In genomic region chr15:67167131-67167530, GRCh38 we compare ENCODE assay signal across 18 cellular contexts.
A peak's percentile ranks its signal among the peaks of the same experiment; 100 is the strongest.
DNase-seq lines count a peak whose midpoint lies in the region; ATAC-seq, FAIRE-seq and TF ChIP-seq lines count a peak whose summit lies in the region.
"Had no signal": no experiment of that assay in that cellular context is flagged by ENCODE, and none has a peak within 500 bp of the region (broad histone marks: within the 10 kb centered on the region; RNA-seq: fewer than 3 reads in every experiment).

No MANE protein-coding gene starts in this region.

- WGBS in A549 (ENCODE audit: missing lambda C conversion rate) = 84% methylated on average over 3 of the region's 3 CpGs
- no CpG with 5 or more reads among the region's 3 CpGs for WGBS in neuronal stem cell (ENCODE audit: extremely low coverage in 2 of 2, insufficient read length in 2 of 2, insufficient replicate concordance in 1 of 2), 2 donors
- 78 to 100% (median 97%) methylated on average over 2 to 3 of the region's 3 CpGs for WGBS in adrenal gland, 4 donors

- H3K27ac Mint-ChIP-seq in Caco-2 (ENCODE audit: unreplicated experiment) (peak overlapping the region; percentile 48), chondrocyte (ENCODE audit: unreplicated experiment) (peak overlapping the region; percentile 77), endothelial cell (ENCODE audit: unreplicated experiment) (no peak overlapping the region)

- H2AFZ ChIP-seq in neuronal stem cell (ENCODE audit: low read length) = no peak overlapping the region
- H2AFZ ChIP-seq: parathyroid adenoma had no signal

- H2BK120ac ChIP-seq in neuronal stem cell (ENCODE audit: low read depth, low read length) = no peak overlapping the region

- DNase-seq in A549 (ENCODE audit: low read depth in 1 of 2, low spot score in 1 of 2) (no peak), Caco-2 (no peak), chondrocyte (ENCODE audit: low spot score) (no peak), neuronal stem cell (ENCODE audit: low spot score) (no peak), putamen (ENCODE audit: low spot score) (no peak), endothelial cell (ENCODE audit: low spot score) (no peak), adrenal gland (no peak), GM12891 (ENCODE audit: insufficient read length, low spot score) (no peak)
- DNase-seq: activated CD4-positive, alpha-beta T cell treated with anti-CD3 and anti-CD28 coated beads for 4 hours; cortex of kidney; DMS153; erythroblast; hypothalamus; NCI-H146; NCI-H345; SIG-M5; stimulated activated naive CD8-positive, alpha-beta T cell treated with anti-CD3 and anti-CD28 coated beads, Interleukin-15, amount 100 ng/mL, for 72 hours had no signal

- H3K79me1 ChIP-seq in neuronal stem cell (ENCODE audit: low read depth, low read length) = no peaks in the 10 kb centered on the region

- CTCF ChIA-PET in A549 (lab: Yijun Ruan, JAX) (interaction anchor here (0.7 to 2.1 kb wide), 4 partner anchors 8 to 220 kb away, joined by 3 to 9 read pairs (median 4); no protein-coding TSS in a partner anchor), Caco-2 (lab: Charles Lee) (no interaction called here)

- H3K4me1 ChIP-seq in A549 = peaks cover 88% of the 10 kb centered on the region
- no peaks in the 10 kb centered on the region for H3K4me1 ChIP-seq in Caco-2
- peaks cover 18 to 20% of the 10 kb centered on the region in 2 donors for H3K4me1 ChIP-seq in neuronal stem cell (ENCODE audit: control insufficient read depth in 2 of 2, insufficient read depth in 1 of 2, low read depth in 1 of 2, low read length in 2 of 2)
- H3K4me1 ChIP-seq in adrenal gland (replicated peaks in 1 of 2) = no peaks in the 10 kb centered on the region

- H3K36me3 ChIP-seq in Caco-2 (ENCODE audit: control insufficient read depth, insufficient read depth, low read length) = no peaks in the 10 kb centered on the region; the same call in 1 of the 2 replicates
- H3K36me3 ChIP-seq in neuronal stem cell (replicated peaks in 1 of 2; ENCODE audit: control insufficient read depth in 2 of 2, insufficient read depth in 2 of 2, low read length in 2 of 2) = peaks cover 22 to 68% of the 10 kb centered on the region in 2 donors
- H3K36me3 ChIP-seq in adrenal gland (replicated peaks in 1 of 2) = peaks cover 0 to 3% of the 10 kb centered on the region in 2 donors

- H3K4me3 ChIP-seq in A549 = no peak overlapping the region
- no peak overlapping the region for H3K4me3 ChIP-seq in Caco-2 (ENCODE audit: low read depth, low read length)
- H3K4me3 ChIP-seq in neuronal stem cell (ENCODE audit: low read length in 2 of 2) = no peak overlapping the region
- H3K4me3 ChIP-seq in adrenal gland = no peak overlapping the region

- H3K4me2 ChIP-seq in A549 = no peak overlapping the region
- H3K4me2 ChIP-seq in neuronal stem cell (ENCODE audit: insufficient read depth, low read length, poor library complexity, severe bottlenecking) = no peak overlapping the region

- H3K9me3 ChIP-seq in A549 (no peaks in the 10 kb centered on the region), Caco-2 (no peaks in the 10 kb centered on the region), neuronal stem cell (replicated peaks in 1 of 2; ENCODE audit: control insufficient read depth in 2 of 2, insufficient read depth in 1 of 2, low read depth in 1 of 2, low read length in 2 of 2) (no peaks in the 10 kb centered on the region), adrenal gland (replicated peaks in 1 of 3) (no peaks in the 10 kb centered on the region)

- H4K91ac ChIP-seq in neuronal stem cell (ENCODE audit: low read depth, low read length, poor library complexity) = no peak overlapping the region

- H3K27me3 ChIP-seq in Caco-2 (replicated peaks; ENCODE audit: control insufficient read depth, insufficient read depth, low read length) (no peaks in the 10 kb centered on the region), neuronal stem cell (ENCODE audit: control insufficient read depth in 3 of 3, insufficient read depth in 3 of 3, low read depth in 1 of 3, low read length in 3 of 3) (no peaks in the 10 kb centered on the region), adrenal gland (no peaks in the 10 kb centered on the region)

- no peak for TF ChIP-seq CTCF in A549 (IDR thresholded peaks at IDR 0.05)
- no peak for TF ChIP-seq CTCF in Caco-2 (IDR thresholded peaks at IDR 0.05; ENCODE audit: insufficient read depth in 1 of 2, low read depth in 1 of 2, low read length in 1 of 2, severe bottlenecking in 1 of 2, unreplicated experiment in 1 of 2)
- TF ChIP-seq CTCF in chondrocyte (IDR thresholded peaks at IDR 0.05) = no peak
- TF ChIP-seq CTCF in endothelial cell (IDR thresholded peaks at IDR 0.05; ENCODE audit: unreplicated experiment) = no peak
- TF ChIP-seq CTCF in adrenal gland (IDR thresholded peaks at IDR 0.05) = no peak

- H2BK5ac ChIP-seq in neuronal stem cell (ENCODE audit: low read length) = no peak overlapping the region

- H2BK15ac ChIP-seq in neuronal stem cell (ENCODE audit: low read length) = no peak overlapping the region

- peak overlapping the region; percentile 15 for H3K23ac ChIP-seq in neuronal stem cell (ENCODE audit: low read depth, low read length, poor library complexity)

- H3K27ac ChIP-seq in A549 (peak overlapping the region; percentile 12 to 79; a peak in 4 of 6 replicates), neuronal stem cell (replicated peaks; ENCODE audit: low read length) (no peak overlapping the region), adrenal gland (peak overlapping the region in 1 of 5 donors; percentile 15)
- H3K27ac ChIP-seq: parathyroid adenoma had no signal

- no TSS peak for BruUV-seq in Caco-2 (replicated peaks; lab: Mats Ljungman, UMichigan)

- no peaks in the 10 kb centered on the region for H3K27me3 Mint-ChIP-seq in Caco-2 (ENCODE audit: insufficient read depth, unreplicated experiment)
- H3K27me3 Mint-ChIP-seq in chondrocyte (ENCODE audit: low read depth) = no peaks in the 10 kb centered on the region
- peaks cover 6% of the 10 kb centered on the region for H3K27me3 Mint-ChIP-seq in endothelial cell (ENCODE audit: unreplicated experiment)
- H3K27me3 Mint-ChIP-seq: stimulated activated naive CD8-positive, alpha-beta T cell treated with anti-CD3 and anti-CD28 coated beads, Interleukin-15, amount 100 ng/mL, for 72 hours had no signal

- H3K9ac ChIP-seq in neuronal stem cell (ENCODE audit: low read depth, low read length, poor library complexity) = no peak overlapping the region
- H3K9ac ChIP-seq: parathyroid adenoma had no signal

- H3K4me1 Mint-ChIP-seq in Caco-2 (ENCODE audit: low read depth, unreplicated experiment) (peaks cover 7% of the 10 kb centered on the region), chondrocyte (ENCODE audit: low read depth) (peaks cover 66% of the 10 kb centered on the region), endothelial cell (ENCODE audit: unreplicated experiment) (peaks cover 4% of the 10 kb centered on the region)

- H3K36me3 Mint-ChIP-seq in Caco-2 (ENCODE audit: insufficient read depth, unreplicated experiment) (peaks cover 54% of the 10 kb centered on the region), chondrocyte (ENCODE audit: low read depth) (peaks cover 18% of the 10 kb centered on the region), endothelial cell (ENCODE audit: low read depth, unreplicated experiment) (peaks cover 6% of the 10 kb centered on the region)

- no peak for TF ChIP-seq EP300 in A549 (IDR thresholded peaks at IDR 0.05)

- POLR2A ChIA-PET in A549 (lab: Yijun Ruan, JAX) = no interaction called here
- POLR2A ChIA-PET in Caco-2 (lab: Charles Lee) = no interaction called here

- TF ChIP-seq RAD21 in A549 (conservative IDR thresholded peaks at IDR 0.05 in 1 of 2, IDR thresholded peaks at IDR 0.05 in 1 of 2) = no peak

- peak in 1 of 2 experiments; percentile 4; a peak in 3 of 6 replicates for ATAC-seq in A549
- ATAC-seq: stimulated activated naive CD8-positive, alpha-beta T cell treated with anti-CD3 and anti-CD28 coated beads, Interleukin-15, amount 100 ng/mL, for 72 hours had no signal

- H3K4me3 Mint-ChIP-seq in Caco-2 (ENCODE audit: unreplicated experiment) = no peak overlapping the region
- no peak overlapping the region for H3K4me3 Mint-ChIP-seq in chondrocyte (ENCODE audit: unreplicated experiment)
- H3K4me3 Mint-ChIP-seq in endothelial cell (ENCODE audit: unreplicated experiment) = no peak overlapping the region

- no peak overlapping the region for H3K14ac ChIP-seq in neuronal stem cell (ENCODE audit: low read length)

- no peak overlapping the region for H4K8ac ChIP-seq in neuronal stem cell (ENCODE audit: low read depth, low read length)

- no peak overlapping the region for H3K4ac ChIP-seq in neuronal stem cell (ENCODE audit: low read length)

- FAIRE-seq in A549 (lab: Jason Lieb, UNC) (no peak), GM12891 (lab: Jason Lieb, UNC) (no peak)

- intact Hi-C loops in Caco-2 (cut with micrococcal nuclease; ENCODE audit: unreplicated experiment) (no loop called here), adrenal gland (cut with DNase I) (no loop called here)

- TF ChIP-seq POLR2A in A549 (IDR thresholded peaks at IDR 0.05; ENCODE audit: low read length) = no peak
- no peak for TF ChIP-seq POLR2A in adrenal gland (IDR thresholded peaks at IDR 0.05)
- TF ChIP-seq POLR2A in GM12891 (IDR thresholded peaks at IDR 0.05; ENCODE audit: low read depth, low read length) = no peak

- H3K18ac ChIP-seq in neuronal stem cell (ENCODE audit: low read length) = no peak overlapping the region

- no peak overlapping the region for H2AK5ac ChIP-seq in neuronal stem cell (ENCODE audit: low read depth, low read length)

- no peaks in the 10 kb centered on the region for H3K9me3 Mint-ChIP-seq in Caco-2 (ENCODE audit: unreplicated experiment)
- no peaks in the 10 kb centered on the region for H3K9me3 Mint-ChIP-seq in chondrocyte (ENCODE audit: low read depth)
- no peaks in the 10 kb centered on the region for H3K9me3 Mint-ChIP-seq in endothelial cell (ENCODE audit: unreplicated experiment)
- H3K9me3 Mint-ChIP-seq: stimulated activated naive CD8-positive, alpha-beta T cell treated with anti-CD3 and anti-CD28 coated beads, Interleukin-15, amount 100 ng/mL, for 72 hours had no signal

- H2BK12ac ChIP-seq in neuronal stem cell (ENCODE audit: low read length) = no peak overlapping the region

TF ChIP-seq in A549, 52 proteins besides CTCF, POLR2A, EP300 and RAD21 (continues in another document):
- TF ChIP-seq POLR2AphosphoS2 (conservative IDR thresholded peaks at IDR 0.05; ENCODE audit: low read length) = no peak

TF ChIP-seq in GM12891, 5 proteins besides CTCF, POLR2A, EP300 and RAD21:
- TF ChIP-seq POLR2AphosphoS5 (IDR thresholded peaks at IDR 0.05; ENCODE audit: low read depth, low read length) (no peak), SPI1 (IDR thresholded peaks at IDR 0.05; ENCODE audit: low read depth, low read length) (no peak), TAF1 (IDR thresholded peaks at IDR 0.05; ENCODE audit: low read depth, low read length) (no peak), POU2F2 (IDR thresholded peaks at IDR 0.05; ENCODE audit: low read depth, low read length) (no peak), PAX5 (IDR thresholded peaks at IDR 0.05; ENCODE audit: insufficient read depth, low read length, severe bottlenecking) (no peak)
